ENCODE assay signal across 18 cellular contexts in genomic region chr15:34644061-34644460, GRCh38.
DNase-seq lines count a peak whose midpoint lies in the region; ATAC-seq and TF ChIP-seq lines count a peak whose summit lies in the region.
"Had no signal": no experiment of that assay in that cellular context is flagged by ENCODE, and none has a peak within 500 bp of the region (broad histone marks: within the 10 kb centered on the region; RNA-seq: fewer than 3 reads in every experiment).

No MANE protein-coding gene starts in this region.

- peak overlapping the region; percentile 13 for H3K4me3 Mint-ChIP-seq in glutamatergic neuron (ENCODE audit: unreplicated experiment)
- H3K4me3 Mint-ChIP-seq in activated CD8-positive, alpha-beta T cell treated with anti-CD3 and anti-CD28 coated beads for 36 hours = no peak overlapping the region
- H3K4me3 Mint-ChIP-seq: type B pancreatic cell had no signal

- H3K4me1 ChIP-seq in A673 (ENCODE audit: insufficient read depth, low read length, poor library complexity, severe bottlenecking) (no peaks in the 10 kb centered on the region), HEK293 (ENCODE audit: control insufficient read depth, insufficient read depth, low read length) (no peaks in the 10 kb centered on the region)
- H3K4me1 ChIP-seq: adrenal gland had no signal

- H3K4me3 ChIP-seq in A673 (ENCODE audit: low read depth, low read length, poor library complexity, severe bottlenecking) = no peak overlapping the region
- H3K4me3 ChIP-seq in HEK293 (ENCODE audit: low read depth, low read length) = no peak overlapping the region
- no peak overlapping the region for H3K4me3 ChIP-seq in astrocyte of the cerebellum (ENCODE audit: low read depth, low read length)
- H3K4me3 ChIP-seq: adrenal gland had no signal

- H3K36me3 ChIP-seq in A673 (ENCODE audit: insufficient read depth, low read length, poor library complexity, severe bottlenecking) = no peaks in the 10 kb centered on the region
- no peaks in the 10 kb centered on the region for H3K36me3 ChIP-seq in HEK293 (ENCODE audit: control insufficient read depth in 2 of 2, insufficient read depth in 1 of 2, low read length in 2 of 2)
- H3K36me3 ChIP-seq: adrenal gland had no signal

- peak; percentile 5 for DNase-seq in A673 (ENCODE audit: low spot score)
- DNase-seq in astrocyte of the cerebellum (ENCODE audit: low read depth) = peak; percentile 66
- no peak for DNase-seq in glutamatergic neuron
- no peak for DNase-seq in activated CD8-positive, alpha-beta T cell treated with anti-CD3 and anti-CD28 coated beads for 36 hours
- no peak for DNase-seq in stimulated activated naive CD4-positive, alpha-beta T cell (lab: John Stamatoyannopoulos, UW)
- DNase-seq in retina = no peak
- DNase-seq in NCI-H446 treated with DMSO at 0.1 percent for 48 hours (lab: John Stamatoyannopoulos, UW) = no peak
- DNase-seq: activated T-cell treated with anti-CD3 and anti-CD28 coated beads for 4 hours; adrenal gland; AML-193; H7; hypothalamus; NCI-H1105; NCI-H526; SIG-M5; stimulated activated CD4-positive, alpha-beta T cell treated with anti-CD3 and anti-CD28 coated beads, Interleukin-15, amount 100 ng/mL, for 24 hours had no signal

- peaks cover 15% of the 10 kb centered on the region for H3K4me1 Mint-ChIP-seq in glutamatergic neuron (ENCODE audit: low read depth, unreplicated experiment)
- no peaks in the 10 kb centered on the region for H3K4me1 Mint-ChIP-seq in activated CD8-positive, alpha-beta T cell treated with anti-CD3 and anti-CD28 coated beads for 36 hours (ENCODE audit: low read depth)

- TF ChIP-seq CTCF in A673 (conservative IDR thresholded peaks at IDR 0.05; ENCODE audit: low read depth, low read length) (no peak), HEK293 (tag by site-specific recombination; IDR thresholded peaks at IDR 0.05) (no peak), astrocyte of the cerebellum (IDR thresholded peaks at IDR 0.05; ENCODE audit: low read depth, low read length, missing control alignments) (no peak), glutamatergic neuron (IDR thresholded peaks at IDR 0.05; ENCODE audit: partially characterized antibody, unreplicated experiment) (no peak)
- no peak for TF ChIP-seq CTCF in activated CD8-positive, alpha-beta T cell treated with anti-CD3 and anti-CD28 coated beads for 36 hours (IDR thresholded peaks at IDR 0.05)

- POLR2A ChIA-PET in A673 (lab: Charles Lee; ENCODE audit: low non-redundant PET) = no interaction called here
- POLR2A ChIA-PET in HEK293 (lab: Yijun Ruan, JAX) = no interaction called here
- POLR2A ChIA-PET in activated CD8-positive, alpha-beta T cell treated with anti-CD3 and anti-CD28 coated beads for 36 hours (lab: Charles Lee) = no interaction called here

- H3K27ac Mint-ChIP-seq in glutamatergic neuron (ENCODE audit: unreplicated experiment) = peak overlapping the region; percentile 30
- no peak overlapping the region for H3K27ac Mint-ChIP-seq in activated CD8-positive, alpha-beta T cell treated with anti-CD3 and anti-CD28 coated beads for 36 hours
- H3K27ac Mint-ChIP-seq: type B pancreatic cell had no signal

- H3K27ac ChIP-seq in A673 (ENCODE audit: low read depth, low read length, poor library complexity, severe bottlenecking) (no peak overlapping the region), HEK293 (ENCODE audit: extremely low read depth, low read depth, low read length) (no peak overlapping the region)
- H3K27ac ChIP-seq: adrenal gland had no signal

- no peaks in the 10 kb centered on the region for H3K27me3 ChIP-seq in A673 (replicated peaks; ENCODE audit: insufficient read depth, low read depth, low read length, poor library complexity)
- H3K27me3 ChIP-seq: adrenal gland had no signal

- intact Hi-C loops in A673 (cut with micrococcal nuclease; ENCODE audit: unreplicated experiment) = no loop called here
- intact Hi-C loops in activated CD8-positive, alpha-beta T cell treated with anti-CD3 and anti-CD28 coated beads for 36 hours (cut with micrococcal nuclease) = no loop called here

- no TSS peak for BruUV-seq in A673 (replicated peaks; lab: Mats Ljungman, UMichigan)

- no peaks in the 10 kb centered on the region for H3K27me3 Mint-ChIP-seq in glutamatergic neuron (ENCODE audit: unreplicated experiment)
- peaks cover 4% of the 10 kb centered on the region for H3K27me3 Mint-ChIP-seq in activated CD8-positive, alpha-beta T cell treated with anti-CD3 and anti-CD28 coated beads for 36 hours

- ATAC-seq in activated CD8-positive, alpha-beta T cell treated with anti-CD3 and anti-CD28 coated beads for 36 hours = no peak

- in situ Hi-C loops in astrocyte of the cerebellum (cut with HindIII; ENCODE audit: low sequenced_read_pairs) = no loop called here

- H3K9me3 Mint-ChIP-seq in glutamatergic neuron (ENCODE audit: unreplicated experiment) = peaks cover 6% of the 10 kb centered on the region
- H3K9me3 Mint-ChIP-seq in activated CD8-positive, alpha-beta T cell treated with anti-CD3 and anti-CD28 coated beads for 36 hours = no peaks in the 10 kb centered on the region
- H3K9me3 Mint-ChIP-seq: type B pancreatic cell had no signal

- H3K36me3 Mint-ChIP-seq in glutamatergic neuron (ENCODE audit: unreplicated experiment) = peaks cover 7% of the 10 kb centered on the region
- no peaks in the 10 kb centered on the region for H3K36me3 Mint-ChIP-seq in activated CD8-positive, alpha-beta T cell treated with anti-CD3 and anti-CD28 coated beads for 36 hours (ENCODE audit: low read depth)
- H3K36me3 Mint-ChIP-seq: type B pancreatic cell had no signal

- CTCF ChIA-PET in A673 (lab: Charles Lee) = no interaction called here
- CTCF ChIA-PET in HEK293 (lab: Yijun Ruan, JAX) = no interaction called here
- CTCF ChIA-PET in activated CD8-positive, alpha-beta T cell treated with anti-CD3 and anti-CD28 coated beads for 36 hours (lab: Charles Lee) = no interaction called here

- H3K9me3 ChIP-seq in A673 (ENCODE audit: low read depth, low read length, poor library complexity, severe bottlenecking) (no peaks in the 10 kb centered on the region), HEK293 (ENCODE audit: control insufficient read depth, insufficient read depth, low read depth, low read length) (no peaks in the 10 kb centered on the region)
- H3K9me3 ChIP-seq: adrenal gland had no signal

TF ChIP-seq in HEK293, 187 proteins besides CTCF, POLR2A, EP300 and RAD21:
- TF ChIP-seq, protein P1, sequence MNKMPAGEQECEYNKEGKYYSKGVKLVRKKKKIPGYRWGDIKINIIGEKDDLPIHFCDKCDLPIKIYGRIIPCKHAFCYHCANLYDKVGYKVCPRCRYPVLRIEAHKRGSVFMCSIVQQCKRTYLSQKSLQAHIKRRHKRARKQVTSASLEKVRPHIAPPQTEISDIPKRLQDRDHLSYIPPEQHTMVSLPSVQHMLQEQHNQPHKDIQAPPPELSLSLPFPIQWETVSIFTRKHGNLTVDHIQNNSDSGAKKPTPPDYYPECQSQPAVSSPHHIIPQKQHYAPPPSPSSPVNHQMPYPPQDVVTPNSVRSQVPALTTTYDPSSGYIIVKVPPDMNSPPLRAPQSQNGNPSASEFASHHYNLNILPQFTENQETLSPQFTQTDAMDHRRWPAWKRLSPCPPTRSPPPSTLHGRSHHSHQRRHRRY (tag by site-specific recombination; IDR thresholded peaks at IDR 0.05) = no peak
- TF ChIP-seq ZNF133 (tag by site-specific recombination; IDR thresholded peaks at IDR 0.05) = no peak
- peak; percentile 20 for TF ChIP-seq SETDB1 (IDR thresholded peaks at IDR 0.05; ENCODE audit: insufficient read length, low read length)

Comparison
In these comparisons a context has a peak if more than half of its experiments do, and no peak if none do; other contexts are left out.
1. DNase-seq: peak in A673 (single experiment) and astrocyte of the cerebellum (single experiment); none in glutamatergic neuron (single experiment), activated CD8-positive, alpha-beta T cell treated with anti-CD3 and anti-CD28 coated beads for 36 hours (single experiment), stimulated activated naive CD4-positive, alpha-beta T cell (0 of 6), retina (single experiment) and NCI-H446 treated with DMSO at 0.1 percent for 48 hours (single experiment).